8 cellular contexts compared by ENCODE assay signal in genomic region chr2:61694312-61695274, GRCh38.
DNase-seq lines count a peak whose midpoint lies in the region; ATAC-seq and TF ChIP-seq lines count a peak whose summit lies in the region.

No MANE protein-coding gene starts in this region.

- peak; percentile 80 for TF ChIP-seq CTCF in DOHH2 (IDR thresholded peaks at IDR 0.05; ENCODE audit: low read depth, low read length, poor library complexity, severe bottlenecking)
- TF ChIP-seq CTCF in osteocyte (IDR thresholded peaks at IDR 0.05), result peak; percentile 59

- no peak for TF ChIP-seq EP300 in Ishikawa (IDR thresholded peaks at IDR 0.05; ENCODE audit: borderline replicate concordance)

- peaks cover 11% of the 10 kb centered on the region for H3K4me1 ChIP-seq in DOHH2 (ENCODE audit: control insufficient read depth, low read length)
- no peaks in the 10 kb centered on the region for H3K4me1 ChIP-seq in thymus (ENCODE audit: control insufficient read depth, insufficient read depth, low read length)

- H3K9ac ChIP-seq in SK-N-MC (ENCODE audit: insufficient read length), result no peak overlapping the region

- no peaks in the 10 kb centered on the region for H3K36me3 ChIP-seq in DOHH2 (ENCODE audit: control insufficient read depth, low read length)
- H3K36me3 ChIP-seq in SK-N-MC (ENCODE audit: insufficient read depth, low read length), result no peaks in the 10 kb centered on the region
- no peaks in the 10 kb centered on the region for H3K36me3 ChIP-seq in thymus (ENCODE audit: control insufficient read depth, insufficient read depth)

- peak; percentile 96 for ATAC-seq in GM21576 (IDR thresholded peaks at IDR 0.05; ENCODE audit: unreplicated experiment)
- peak; percentile 95 to 97 for ATAC-seq in activated naive CD4-positive, alpha-beta T cell treated with anti-CD3 and anti-CD28 coated beads, Interleukin-2, amount 50 U/mL, for 72 hours

- no peaks in the 10 kb centered on the region for H3K9me3 Mint-ChIP-seq in activated naive CD4-positive, alpha-beta T cell treated with anti-CD3 and anti-CD28 coated beads, Interleukin-2, amount 50 U/mL, for 72 hours
- H3K9me3 Mint-ChIP-seq in osteocyte (ENCODE audit: unreplicated experiment), result no peaks in the 10 kb centered on the region

- TF ChIP-seq RAD21 in Ishikawa (IDR thresholded peaks at IDR 0.05; ENCODE audit: low read depth), result 0 out of 2 replicates have a peak, but pooled peaks have one; percentile 11

- no peaks in the 10 kb centered on the region for H4K20me1 ChIP-seq in DOHH2 (ENCODE audit: control insufficient read depth, insufficient read depth, low read depth, low read length)

- H3K4me1 Mint-ChIP-seq in osteocyte (ENCODE audit: unreplicated experiment), result peaks cover 9% of the 10 kb centered on the region

- DNase-seq in SK-N-MC (ENCODE audit: low read depth, low spot score) (no peak), head of caudate nucleus (peak; percentile 85 to 98 (median 95)), osteocyte (ENCODE audit: extremely low spot score, unreplicated experiment) (peak; percentile 92)
- DNase-seq in activated naive CD4-positive, alpha-beta T cell treated with anti-CD3 and anti-CD28 coated beads, Interleukin-2, amount 50 U/mL, for 72 hours (ENCODE audit: low spot score in 2 of 2), result peak; percentile 90 to 91

- whole genome bisulfite sequencing in thymus, result 3% methylated on average over 47 of the region's 47 CpGs

- H3K27ac ChIP-seq in DOHH2 (ENCODE audit: low read depth, low read length), result no peak overlapping the region
- no peak overlapping the region for H3K27ac ChIP-seq in SK-N-MC
- H3K27ac ChIP-seq in thymus (ENCODE audit: low read depth), result peak overlapping the region; percentile 19

- peak overlapping the region; percentile 81 for H3K4me3 Mint-ChIP-seq in osteocyte (ENCODE audit: unreplicated experiment)

- no peaks in the 10 kb centered on the region for H3K9me2 ChIP-seq in DOHH2 (replicated peaks; ENCODE audit: control insufficient read depth, low read length)

- H3K27me3 ChIP-seq in DOHH2 (ENCODE audit: control insufficient read depth, low read length) (no peaks in the 10 kb centered on the region), thymus (ENCODE audit: control insufficient read depth, insufficient read depth) (no peaks in the 10 kb centered on the region)

- H3K9me3 ChIP-seq in DOHH2 (ENCODE audit: control insufficient read depth, insufficient read depth, low read length) (no peaks in the 10 kb centered on the region), SK-N-MC (ENCODE audit: low read depth, low read length) (no peaks in the 10 kb centered on the region), thymus (ENCODE audit: control insufficient read depth) (no peaks in the 10 kb centered on the region)

- peak overlapping the region; percentile 92 for H3K4me2 ChIP-seq in DOHH2 (ENCODE audit: low read length)

- H3K4me3 ChIP-seq in DOHH2 (ENCODE audit: low read length), result peak overlapping the region; percentile 80
- peak overlapping the region; percentile 91 for H3K4me3 ChIP-seq in SK-N-MC
- peak overlapping the region; percentile 51 for H3K4me3 ChIP-seq in thymus (ENCODE audit: low read length)

- intact Hi-C loops in head of caudate nucleus (cut with DNase I), result loop anchor here (5.0 to 10.0 kb wide), 2 partner anchors 68 to 160 kb away; partner anchors contain the start of gene XPO1

- H3K27me3 Mint-ChIP-seq in osteocyte (ENCODE audit: unreplicated experiment), result peaks cover 2% of the 10 kb centered on the region

- H3K36me3 Mint-ChIP-seq in activated naive CD4-positive, alpha-beta T cell treated with anti-CD3 and anti-CD28 coated beads, Interleukin-2, amount 50 U/mL, for 72 hours, result no peaks in the 10 kb centered on the region
- H3K36me3 Mint-ChIP-seq in osteocyte (ENCODE audit: unreplicated experiment), result no peaks in the 10 kb centered on the region

- H3F3A ChIP-seq in DOHH2 (ENCODE audit: control insufficient read depth, insufficient read depth), result no peaks in the 10 kb centered on the region

- H3K79me2 ChIP-seq in DOHH2 (ENCODE audit: control insufficient read depth, low read length), result no peaks in the 10 kb centered on the region

- peak overlapping the region; percentile 82 to 93 for H3K27ac Mint-ChIP-seq in activated naive CD4-positive, alpha-beta T cell treated with anti-CD3 and anti-CD28 coated beads, Interleukin-2, amount 50 U/mL, for 72 hours
- H3K27ac Mint-ChIP-seq in osteocyte (ENCODE audit: unreplicated experiment), result peak overlapping the region; percentile 52

TF ChIP-seq in Ishikawa, 13 proteins besides CTCF, POLR2A, EP300 and RAD21:
- TF ChIP-seq USF1 (IDR thresholded peaks at IDR 0.05), result peak; percentile 47
- TF ChIP-seq FOXM1 (IDR thresholded peaks at IDR 0.05; ENCODE audit: borderline replicate concordance, low read depth), result no peak
- TF ChIP-seq TCF12 (IDR thresholded peaks at IDR 0.05; ENCODE audit: low read depth), result no peak; the same call in 1 of the 2 replicates
- no peak for TF ChIP-seq TEAD4 (IDR thresholded peaks at IDR 0.05)
- no peak for TF ChIP-seq REST (IDR thresholded peaks at IDR 0.05; ENCODE audit: low read depth)
- peak; percentile 60; the same call in 1 of the 2 replicates for TF ChIP-seq TAF1 (IDR thresholded peaks at IDR 0.05; ENCODE audit: low read depth)
- no peak for TF ChIP-seq CEBPB (IDR thresholded peaks at IDR 0.05)
- no peak for TF ChIP-seq YY1 (IDR thresholded peaks at IDR 0.05; ENCODE audit: low read depth)
- TF ChIP-seq ZBTB7A (IDR thresholded peaks at IDR 0.05; ENCODE audit: low read depth), result peak; percentile 100
- peak; percentile 63; the same call in 1 of the 2 replicates for TF ChIP-seq MAX (IDR thresholded peaks at IDR 0.05)
- TF ChIP-seq EGR1 (IDR thresholded peaks at IDR 0.05), result no peak
- TF ChIP-seq CREB1 (IDR thresholded peaks at IDR 0.05; ENCODE audit: low read depth), result no peak
- TF ChIP-seq NFIC (IDR thresholded peaks at IDR 0.05), result no peak
